ENCODE assay signal across 21 cellular contexts in genomic region chr13:93318538-93318937, GRCh38.
DNase-seq lines count a peak whose midpoint lies in the region; ATAC-seq and TF ChIP-seq lines count a peak whose summit lies in the region.
"Had no signal": no experiment of that assay in that cellular context is flagged by ENCODE, and none has a peak within 500 bp of the region (broad histone marks: within the 10 kb centered on the region; RNA-seq: fewer than 3 reads in every experiment).

No MANE protein-coding gene starts in this region.

- TF ChIP-seq RAD21 in Ishikawa (IDR thresholded peaks at IDR 0.05; ENCODE audit: low read depth): no peak

- H3K27me3 ChIP-seq in A673 (replicated peaks; ENCODE audit: insufficient read depth, low read depth, low read length, poor library complexity): no peaks in the 10 kb centered on the region
- H3K27me3 ChIP-seq: brain microvascular endothelial cell had no signal

- no peak for TF ChIP-seq EP300 in Ishikawa (IDR thresholded peaks at IDR 0.05; ENCODE audit: borderline replicate concordance)

- H3K9me3 ChIP-seq in A673 (ENCODE audit: low read depth, low read length, poor library complexity, severe bottlenecking): no peaks in the 10 kb centered on the region
- no peaks in the 10 kb centered on the region for H3K9me3 ChIP-seq in T-helper 17 cell (ENCODE audit: control insufficient read depth, low read length, poor library complexity, severe bottlenecking)

- no peaks in the 10 kb centered on the region for H3K36me3 ChIP-seq in A673 (ENCODE audit: insufficient read depth, low read length, poor library complexity, severe bottlenecking)
- H3K36me3 ChIP-seq: brain microvascular endothelial cell had no signal

- H3K27me3 Mint-ChIP-seq in T-helper 17 cell: no peaks in the 10 kb centered on the region
- H3K27me3 Mint-ChIP-seq: stimulated activated naive CD8-positive, alpha-beta T cell treated with anti-CD3 and anti-CD28 coated beads, Interleukin-15, Interleukin-2, amounts not matched to agents 100 ng/mL and 50 ng/mL, for 24 hours had no signal

- H3K4me1 Mint-ChIP-seq in T-helper 17 cell: no peaks in the 10 kb centered on the region
- H3K4me1 Mint-ChIP-seq: natural killer cell, T-cell had no signal

- no peaks in the 10 kb centered on the region for H3K36me3 Mint-ChIP-seq in T-helper 17 cell (ENCODE audit: low read depth)
- H3K36me3 Mint-ChIP-seq: natural killer cell, T-cell had no signal

- POLR2A ChIA-PET in A673 (lab: Charles Lee; ENCODE audit: low non-redundant PET): no interaction called here

- intact Hi-C loops in A673 (cut with micrococcal nuclease; ENCODE audit: unreplicated experiment): no loop called here

- H3K4me1 ChIP-seq in A673 (ENCODE audit: insufficient read depth, low read length, poor library complexity, severe bottlenecking): peaks cover 47% of the 10 kb centered on the region

- TF ChIP-seq CTCF in A673 (conservative IDR thresholded peaks at IDR 0.05; ENCODE audit: low read depth, low read length): no peak
- no peak for TF ChIP-seq CTCF in fibroblast of mammary gland (conservative IDR thresholded peaks at IDR 0.05; ENCODE audit: control insufficient read depth, insufficient read depth, low read depth, low read length)

- H3K27ac ChIP-seq in A673 (ENCODE audit: low read depth, low read length, poor library complexity, severe bottlenecking): no peak overlapping the region
- H3K27ac ChIP-seq: brain microvascular endothelial cell, PC-9 had no signal

- no peak overlapping the region for H3K4me3 ChIP-seq in A673 (ENCODE audit: low read depth, low read length, poor library complexity, severe bottlenecking)
- no peak overlapping the region for H3K4me3 ChIP-seq in fibroblast of mammary gland (ENCODE audit: control insufficient read depth, low read depth, low read length)
- H3K4me3 ChIP-seq: PC-9 had no signal

- DNase-seq in A673 (ENCODE audit: low spot score) (peak; percentile 67), SKM-1 (lab: John Stamatoyannopoulos, UW; ENCODE audit: unreplicated experiment) (peak; percentile 59), fibroblast of mammary gland (ENCODE audit: low read depth) (peak; percentile 53), NCI-H345 treated with DMSO at 0.1 percent for 48 hours (lab: John Stamatoyannopoulos, UW; ENCODE audit: unreplicated experiment) (no peak), T-helper 17 cell (no peak)
- DNase-seq in activated CD4-positive, alpha-beta T cell treated with anti-CD3 and anti-CD28 coated beads, Interleukin-2, amount 50 U/mL, for 4 hours: no peak
- DNase-seq: activated CD8-positive, alpha-beta memory T cell treated with anti-CD3 and anti-CD28 coated beads, Interleukin-2, amount 50 U/mL, for 4 hours; brain microvascular endothelial cell; effector CD4-positive, alpha-beta T cell; foreskin melanocyte; natural killer cell; NCI-H1436; NCI-H446; PC-9; stimulated activated CD4-positive, alpha-beta T cell treated with anti-CD3 and anti-CD28 coated beads, Interleukin-15, amount 100 ng/mL, for 24 hours; T-cell had no signal

- ATAC-seq in T-helper 17 cell (no peak), GM21737 (IDR thresholded peaks at IDR 0.05; ENCODE audit: unreplicated experiment) (no peak)
- ATAC-seq: activated CD4-positive, CD25-positive, alpha-beta regulatory T cell treated with anti-CD3 and anti-CD28 coated beads, Interleukin-2, amount 50 U/mL, for 24 hours; HCT116; natural killer cell; T-cell had no signal

- CTCF ChIA-PET in A673 (lab: Charles Lee): no interaction called here

- no peak overlapping the region for H3K4me3 Mint-ChIP-seq in T-helper 17 cell
- H3K4me3 Mint-ChIP-seq: natural killer cell; stimulated activated naive CD8-positive, alpha-beta T cell treated with anti-CD3 and anti-CD28 coated beads, Interleukin-15, Interleukin-2, amounts not matched to agents 100 ng/mL and 50 ng/mL, for 24 hours; T-cell had no signal

- no peak overlapping the region for H3K27ac Mint-ChIP-seq in T-helper 17 cell
- H3K27ac Mint-ChIP-seq: natural killer cell; stimulated activated naive CD8-positive, alpha-beta T cell treated with anti-CD3 and anti-CD28 coated beads, Interleukin-15, Interleukin-2, amounts not matched to agents 100 ng/mL and 50 ng/mL, for 24 hours; T-cell had no signal

- BruUV-seq in A673 (replicated peaks; lab: Mats Ljungman, UMichigan): no TSS peak

TF ChIP-seq in Ishikawa, 13 proteins besides CTCF, POLR2A, EP300 and RAD21:
- TF ChIP-seq REST (IDR thresholded peaks at IDR 0.05; ENCODE audit: low read depth): 0 out of 2 replicates have a peak, but pooled peaks have one; percentile 29
- TF ChIP-seq ZBTB7A (IDR thresholded peaks at IDR 0.05; ENCODE audit: low read depth): no peak
TF ChIP-seq in Ishikawa: peak in this region for 1.

Comparison
In these comparisons a context has a peak if more than half of its experiments do, and no peak if none do; other contexts are left out.
1. DNase-seq: peak in A673 (single experiment), SKM-1 (single experiment) and fibroblast of mammary gland (single experiment); none in NCI-H345 treated with DMSO at 0.1 percent for 48 hours (single experiment), T-helper 17 cell (0 of 3) and activated CD4-positive, alpha-beta T cell treated with anti-CD3 and anti-CD28 coated beads, Interleukin-2, amount 50 U/mL, for 4 hours (0 of 2).